Comparison of ENCODE assay signal across 23 cellular contexts in the genomic region with DNA sequence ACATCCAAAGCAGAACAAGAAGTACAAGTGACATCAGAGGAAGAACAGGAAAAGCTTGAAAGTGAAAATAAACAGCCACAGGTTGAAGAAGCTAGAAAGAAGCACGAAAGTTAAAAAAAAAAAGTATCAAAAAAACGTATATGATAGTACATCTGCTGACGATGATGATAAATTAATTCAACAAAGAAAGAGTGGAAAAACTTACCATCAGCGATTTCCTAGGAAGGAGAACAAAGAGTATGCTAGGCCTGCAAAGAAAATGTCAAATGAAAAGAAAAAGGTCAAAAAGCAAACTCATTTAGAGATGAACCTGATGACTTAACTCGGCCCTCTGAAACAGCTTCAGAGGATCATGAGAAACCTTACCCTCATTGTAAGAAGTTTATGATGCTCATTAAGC. TPM values are rescaled to one million over a fixed set of nuclear protein-coding genes. Genes with fewer than 3 reads are reported as not detected.
DNase-seq lines count a peak whose midpoint lies in the region; ATAC-seq lines count a peak whose summit lies in the region.
"Had no signal": no experiment of that assay in that cellular context is flagged by ENCODE, and none has a peak within 500 bp of the region (broad histone marks: within the 10 kb centered on the region; RNA-seq: fewer than 3 reads in every experiment).

No MANE protein-coding gene starts in this region.

- H3K36me3 Mint-ChIP-seq in activated CD8-positive, alpha-beta memory T cell treated with anti-CD3 and anti-CD28 coated beads, Interleukin-2, amount 10 ng/mL, durations not matched to agents 7 days and 5 days = peaks cover 14% of the 10 kb centered on the region
- H3K36me3 Mint-ChIP-seq in IgD-negative memory B cell = peaks cover 15% of the 10 kb centered on the region
- H3K36me3 Mint-ChIP-seq in activated T-helper 17 cell treated with anti-CD3 and anti-CD28 coated beads, Interleukin-2, amount 50 U/mL, for 72 hours (ENCODE audit: low read depth) = peaks cover 22% of the 10 kb centered on the region
- peaks cover 11% of the 10 kb centered on the region for H3K36me3 Mint-ChIP-seq in stimulated activated effector memory CD8-positive, alpha-beta T cell treated with anti-CD3 and anti-CD28 coated beads, Interleukin-12 subunit alpha, Interleukin-12 subunit beta, amount 100 ng/mL, for 72 hours

- DNase-seq in activated CD8-positive, alpha-beta memory T cell treated with anti-CD3 and anti-CD28 coated beads, Interleukin-2, amount 10 ng/mL, durations not matched to agents 7 days and 5 days = no peak
- DNase-seq in activated CD8-positive, alpha-beta memory T cell treated with anti-CD3 and anti-CD28 coated beads for 24 hours = no peak
- no peak for DNase-seq in stimulated activated effector memory CD8-positive, alpha-beta T cell treated with anti-CD3 and anti-CD28 coated beads, Interleukin-12 subunit alpha, Interleukin-12 subunit beta, amount 100 ng/mL, for 72 hours (ENCODE audit: low spot score in 2 of 2)
- DNase-seq in cortex of kidney (lab: John Stamatoyannopoulos, UW) = no peak
- DNase-seq: activated CD4-positive, alpha-beta T cell treated with anti-CD3 and anti-CD28 coated beads for 1 hour; Caco-2; DMS79; effector memory CD4-positive, alpha-beta T cell; foreskin keratinocyte; Kasumi-1; left colon; NCI-H1092; NCI-H187 treated with DMSO at 0.1 percent for 48 hours; NCI-H526; nucleus accumbens; Peyer's patch; SIG-M5; SW 1271 had no signal

- CTCF ChIA-PET in activated CD8-positive, alpha-beta memory T cell treated with anti-CD3 and anti-CD28 coated beads, Interleukin-2, amount 10 ng/mL, durations not matched to agents 7 days and 5 days (lab: Charles Lee) = interaction anchor here (1.1 to 1.5 kb wide), 4 partner anchors 9 to 117 kb away, joined by 3 read pairs; no protein-coding TSS in a partner anchor

- peaks cover 52% of the 10 kb centered on the region for H3K4me1 Mint-ChIP-seq in activated CD8-positive, alpha-beta memory T cell treated with anti-CD3 and anti-CD28 coated beads, Interleukin-2, amount 10 ng/mL, durations not matched to agents 7 days and 5 days
- peaks cover 16 to 37% (median 24%) of the 10 kb centered on the region in 3 donors for H3K4me1 Mint-ChIP-seq in IgD-negative memory B cell
- peaks cover 47% of the 10 kb centered on the region for H3K4me1 Mint-ChIP-seq in activated T-helper 17 cell treated with anti-CD3 and anti-CD28 coated beads, Interleukin-2, amount 50 U/mL, for 72 hours
- H3K4me1 Mint-ChIP-seq in stimulated activated effector memory CD8-positive, alpha-beta T cell treated with anti-CD3 and anti-CD28 coated beads, Interleukin-12 subunit alpha, Interleukin-12 subunit beta, amount 100 ng/mL, for 72 hours = peaks cover 56% of the 10 kb centered on the region

- H3K27me3 Mint-ChIP-seq in activated CD8-positive, alpha-beta memory T cell treated with anti-CD3 and anti-CD28 coated beads, Interleukin-2, amount 10 ng/mL, durations not matched to agents 7 days and 5 days = no peaks in the 10 kb centered on the region
- H3K27me3 Mint-ChIP-seq in IgD-negative memory B cell = no peaks in the 10 kb centered on the region
- H3K27me3 Mint-ChIP-seq in activated T-helper 17 cell treated with anti-CD3 and anti-CD28 coated beads, Interleukin-2, amount 50 U/mL, for 72 hours = no peaks in the 10 kb centered on the region

- no peak for ATAC-seq in activated CD8-positive, alpha-beta memory T cell treated with anti-CD3 and anti-CD28 coated beads, Interleukin-2, amount 10 ng/mL, durations not matched to agents 7 days and 5 days
- peak; percentile 20 for ATAC-seq in activated T-helper 17 cell treated with anti-CD3 and anti-CD28 coated beads, Interleukin-2, amount 50 U/mL, for 72 hours (replicated peaks)
- no peak for ATAC-seq in stimulated activated effector memory CD8-positive, alpha-beta T cell treated with anti-CD3 and anti-CD28 coated beads, Interleukin-12 subunit alpha, Interleukin-12 subunit beta, amount 100 ng/mL, for 72 hours
- ATAC-seq in HG03521 (IDR thresholded peaks at IDR 0.05; ENCODE audit: unreplicated experiment) (no peak), HG02852 (IDR thresholded peaks at IDR 0.05; ENCODE audit: unreplicated experiment) (no peak)
- ATAC-seq: esophagus mucosa, foreskin keratinocyte, left colon had no signal

- H3K4me3 Mint-ChIP-seq in activated CD8-positive, alpha-beta memory T cell treated with anti-CD3 and anti-CD28 coated beads, Interleukin-2, amount 10 ng/mL, durations not matched to agents 7 days and 5 days = peak overlapping the region; percentile 74
- peak overlapping the region; percentile 0 to 87 (median 71) for H3K4me3 Mint-ChIP-seq in IgD-negative memory B cell
- H3K4me3 Mint-ChIP-seq in activated T-helper 17 cell treated with anti-CD3 and anti-CD28 coated beads, Interleukin-2, amount 50 U/mL, for 72 hours = peak overlapping the region; percentile 91
- peak overlapping the region; percentile 49 for H3K4me3 Mint-ChIP-seq in stimulated activated effector memory CD8-positive, alpha-beta T cell treated with anti-CD3 and anti-CD28 coated beads, Interleukin-12 subunit alpha, Interleukin-12 subunit beta, amount 100 ng/mL, for 72 hours

- peak overlapping the region; percentile 93 for H3K27ac Mint-ChIP-seq in activated CD8-positive, alpha-beta memory T cell treated with anti-CD3 and anti-CD28 coated beads, Interleukin-2, amount 10 ng/mL, durations not matched to agents 7 days and 5 days
- H3K27ac Mint-ChIP-seq in IgD-negative memory B cell = peak overlapping the region; percentile 1 to 82 (median 27)
- H3K27ac Mint-ChIP-seq in activated T-helper 17 cell treated with anti-CD3 and anti-CD28 coated beads, Interleukin-2, amount 50 U/mL, for 72 hours = peak overlapping the region; percentile 92
- peak overlapping the region; percentile 15 for H3K27ac Mint-ChIP-seq in stimulated activated effector memory CD8-positive, alpha-beta T cell treated with anti-CD3 and anti-CD28 coated beads, Interleukin-12 subunit alpha, Interleukin-12 subunit beta, amount 100 ng/mL, for 72 hours

- H3K9me3 Mint-ChIP-seq in activated CD8-positive, alpha-beta memory T cell treated with anti-CD3 and anti-CD28 coated beads, Interleukin-2, amount 10 ng/mL, durations not matched to agents 7 days and 5 days (ENCODE audit: low read depth) = no peaks in the 10 kb centered on the region
- no peaks in the 10 kb centered on the region for H3K9me3 Mint-ChIP-seq in IgD-negative memory B cell
- H3K9me3 Mint-ChIP-seq in activated T-helper 17 cell treated with anti-CD3 and anti-CD28 coated beads, Interleukin-2, amount 50 U/mL, for 72 hours = no peaks in the 10 kb centered on the region
- H3K9me3 Mint-ChIP-seq in stimulated activated effector memory CD8-positive, alpha-beta T cell treated with anti-CD3 and anti-CD28 coated beads, Interleukin-12 subunit alpha, Interleukin-12 subunit beta, amount 100 ng/mL, for 72 hours = no peaks in the 10 kb centered on the region

RNA-seq across cellular contexts. Expression of a gene that starts 3.7 kb away (rescaled TPM):
- total RNA-seq in activated CD8-positive, alpha-beta memory T cell treated with anti-CD3 and anti-CD28 coated beads, Interleukin-2, amount 10 ng/mL, durations not matched to agents 7 days and 5 days = 10 to 100 TPM in 1 of 2 experiments, 1 to 10 TPM in 1; 9.1 to 11.4 TPM
- 16.1 TPM for polyA plus RNA-seq in IgD-negative memory B cell
- 10 to 100 TPM in 1 of 2 donors, 1 to 10 TPM in 1; 7.7 to 10.3 TPM for total RNA-seq in activated T-helper 17 cell treated with anti-CD3 and anti-CD28 coated beads, Interleukin-2, amount 50 U/mL, for 72 hours

Comparison
In these comparisons a context has a peak if more than half of its experiments do, and no peak if none do; other contexts are left out.
1. H3K27ac Mint-ChIP-seq: peak in every context shown above with its lines; median percentile 93 in activated CD8-positive, alpha-beta memory T cell treated with anti-CD3 and anti-CD28 coated beads, Interleukin-2, amount 10 ng/mL, durations not matched to agents 7 days and 5 days; 92 in activated T-helper 17 cell treated with anti-CD3 and anti-CD28 coated beads, Interleukin-2, amount 50 U/mL, for 72 hours; 27 in IgD-negative memory B cell; 15 in stimulated activated effector memory CD8-positive, alpha-beta T cell treated with anti-CD3 and anti-CD28 coated beads, Interleukin-12 subunit alpha, Interleukin-12 subunit beta, amount 100 ng/mL, for 72 hours.